In genomic region chr1:109373051-109373593, GRCh38 we compare ENCODE assay signal across 13 cellular contexts. TPM values are rescaled to one million over a fixed set of nuclear protein-coding genes. Genes with fewer than 3 reads are reported as not detected.
DNase-seq lines count a peak whose midpoint lies in the region; ATAC-seq and TF ChIP-seq lines count a peak whose summit lies in the region.
"Had no signal": no experiment of that assay in that cellular context is flagged by ENCODE, and none has a peak within 500 bp of the region (broad histone marks: within the 10 kb centered on the region; RNA-seq: fewer than 3 reads in every experiment).

No MANE protein-coding gene starts in this region.

- ATAC-seq in activated CD4-positive, alpha-beta T cell treated with anti-CD3 and anti-CD28 coated beads for 36 hours, result no peak
- ATAC-seq in lower lobe of right lung (no peak), HG03280 (IDR thresholded peaks at IDR 0.05; ENCODE audit: unreplicated experiment) (no peak), GM21737 (IDR thresholded peaks at IDR 0.05; ENCODE audit: unreplicated experiment) (no peak)
- ATAC-seq: HCT116 had no signal

- H3K27ac ChIP-seq in lower lobe of right lung (peak overlapping the region; percentile 6), transverse colon (peak overlapping the region; percentile 17 to 68 (median 54))

- H3K4me3 ChIP-seq in lower lobe of right lung (no peak overlapping the region), transverse colon (no peak overlapping the region)

- no peak for DNase-seq in activated CD4-positive, alpha-beta T cell treated with anti-CD3 and anti-CD28 coated beads, Interleukin-2, amount 10 ng/mL, durations not matched to agents 7 days and 5 days
- no peak for DNase-seq in activated CD4-positive, alpha-beta T cell treated with anti-CD3 and anti-CD28 coated beads for 36 hours
- DNase-seq in lower lobe of right lung (no peak), transverse colon (peak; percentile 41), NCI-H2029 (lab: John Stamatoyannopoulos, UW) (no peak)
- DNase-seq: activated CD8-positive, alpha-beta memory T cell treated with anti-CD3 and anti-CD28 coated beads, Interleukin-2, amount 50 U/mL, for 4 hours; amniotic stem cell; NCI-H2081 treated with DMSO at 0.1 percent for 48 hours had no signal

- TF ChIP-seq POLR2A in transverse colon (IDR thresholded peaks at IDR 0.05), result no peak

- peaks cover 57% of the 10 kb centered on the region for H3K4me1 Mint-ChIP-seq in activated CD4-positive, alpha-beta T cell treated with anti-CD3 and anti-CD28 coated beads, Interleukin-2, amount 10 ng/mL, durations not matched to agents 7 days and 5 days
- H3K4me1 Mint-ChIP-seq in activated CD4-positive, alpha-beta T cell treated with anti-CD3 and anti-CD28 coated beads for 36 hours, result peaks cover 21% of the 10 kb centered on the region
- peaks cover 33% of the 10 kb centered on the region for H3K4me1 Mint-ChIP-seq in brain

- no peaks in the 10 kb centered on the region for H3K9me3 ChIP-seq in lower lobe of right lung
- no peaks in the 10 kb centered on the region for H3K9me3 ChIP-seq in transverse colon

- peaks cover 2% of the 10 kb centered on the region for H3K27me3 Mint-ChIP-seq in activated CD4-positive, alpha-beta T cell treated with anti-CD3 and anti-CD28 coated beads, Interleukin-2, amount 10 ng/mL, durations not matched to agents 7 days and 5 days
- H3K27me3 Mint-ChIP-seq in activated CD4-positive, alpha-beta T cell treated with anti-CD3 and anti-CD28 coated beads for 36 hours, result peaks cover 10% of the 10 kb centered on the region
- no peaks in the 10 kb centered on the region for H3K27me3 Mint-ChIP-seq in brain

- H3K27me3 ChIP-seq in lower lobe of right lung (ENCODE audit: low read depth) (no peaks in the 10 kb centered on the region), transverse colon (no peaks in the 10 kb centered on the region)

- H3K4me1 ChIP-seq in lower lobe of right lung, result peaks cover 48% of the 10 kb centered on the region
- peaks cover 3 to 45% (median 17%) of the 10 kb centered on the region in 4 donors for H3K4me1 ChIP-seq in transverse colon

- H3K36me3 ChIP-seq in lower lobe of right lung (no peaks in the 10 kb centered on the region), transverse colon (no peaks in the 10 kb centered on the region)

- no peak overlapping the region for H3K4me3 Mint-ChIP-seq in activated CD4-positive, alpha-beta T cell treated with anti-CD3 and anti-CD28 coated beads, Interleukin-2, amount 10 ng/mL, durations not matched to agents 7 days and 5 days
- H3K4me3 Mint-ChIP-seq in activated CD4-positive, alpha-beta T cell treated with anti-CD3 and anti-CD28 coated beads for 36 hours, result no peak overlapping the region
- H3K4me3 Mint-ChIP-seq in brain, result no peak overlapping the region
- H3K4me3 Mint-ChIP-seq: memory B cell had no signal

- H3K9me3 Mint-ChIP-seq in activated CD4-positive, alpha-beta T cell treated with anti-CD3 and anti-CD28 coated beads, Interleukin-2, amount 10 ng/mL, durations not matched to agents 7 days and 5 days, result no peaks in the 10 kb centered on the region
- H3K9me3 Mint-ChIP-seq in activated CD4-positive, alpha-beta T cell treated with anti-CD3 and anti-CD28 coated beads for 36 hours (ENCODE audit: low read depth), result no peaks in the 10 kb centered on the region
- peaks cover 0 to 11% (median 7%) of the 10 kb centered on the region in 5 experiments for H3K9me3 Mint-ChIP-seq in brain

- no peak for TF ChIP-seq CTCF in brain (conservative IDR thresholded peaks at IDR 0.05)
- TF ChIP-seq CTCF in lower lobe of right lung (IDR thresholded peaks at IDR 0.05), result no peak
- TF ChIP-seq CTCF in transverse colon (IDR thresholded peaks at IDR 0.05), result no peak

- CTCF ChIA-PET in activated CD4-positive, alpha-beta T cell treated with anti-CD3 and anti-CD28 coated beads, Interleukin-2, amount 10 ng/mL, durations not matched to agents 7 days and 5 days (lab: Charles Lee), result interaction anchor here (0.7 to 2.2 kb wide), 7 partner anchors 11 to 164 kb away, joined by 3 to 5 read pairs (median 3); partner anchors contain the start of gene SORT1
- CTCF ChIA-PET in activated CD4-positive, alpha-beta T cell treated with anti-CD3 and anti-CD28 coated beads for 36 hours (lab: Charles Lee), result interaction anchor here (0.6 kb wide), 1 partner anchor 124 kb away, joined by 3 read pairs; no protein-coding TSS in a partner anchor

- 31 to 38% methylated on average over 7 of the region's 7 CpGs for WGBS in transverse colon (ENCODE audit: low coverage in 1 of 2), 2 donors

- TF ChIP-seq EP300 in transverse colon (IDR thresholded peaks at IDR 0.05; ENCODE audit: low read depth), result no peak

- in situ Hi-C loops in transverse colon (cut with MboI; ENCODE audit: low pct_ligation_motif_present in 1 of 4, low pct_unique_long_range_greater_than_20kb in 1 of 4, low sequenced_read_pairs in 3 of 4), result no loop called here

- POLR2A ChIA-PET in activated CD4-positive, alpha-beta T cell treated with anti-CD3 and anti-CD28 coated beads, Interleukin-2, amount 10 ng/mL, durations not matched to agents 7 days and 5 days (lab: Charles Lee), result no interaction called here
- POLR2A ChIA-PET in activated CD4-positive, alpha-beta T cell treated with anti-CD3 and anti-CD28 coated beads for 36 hours (lab: Charles Lee), result no interaction called here

- peaks cover 3% of the 10 kb centered on the region for H3K36me3 Mint-ChIP-seq in activated CD4-positive, alpha-beta T cell treated with anti-CD3 and anti-CD28 coated beads, Interleukin-2, amount 10 ng/mL, durations not matched to agents 7 days and 5 days (ENCODE audit: low read depth)
- H3K36me3 Mint-ChIP-seq in activated CD4-positive, alpha-beta T cell treated with anti-CD3 and anti-CD28 coated beads for 36 hours (ENCODE audit: low read depth), result no peaks in the 10 kb centered on the region
- H3K36me3 Mint-ChIP-seq in brain, result peaks cover 27% of the 10 kb centered on the region
- H3K36me3 Mint-ChIP-seq: memory B cell had no signal

- H3K27ac Mint-ChIP-seq in activated CD4-positive, alpha-beta T cell treated with anti-CD3 and anti-CD28 coated beads, Interleukin-2, amount 10 ng/mL, durations not matched to agents 7 days and 5 days, result peak overlapping the region; percentile 12
- no peak overlapping the region for H3K27ac Mint-ChIP-seq in activated CD4-positive, alpha-beta T cell treated with anti-CD3 and anti-CD28 coated beads for 36 hours
- peak overlapping the region in 3 of 5 experiments; percentile 40 to 90 (median 42) for H3K27ac Mint-ChIP-seq in brain
- H3K27ac Mint-ChIP-seq: memory B cell had no signal

- intact Hi-C loops in activated CD4-positive, alpha-beta T cell treated with anti-CD3 and anti-CD28 coated beads for 36 hours (cut with DNase I, micrococcal nuclease), result no loop called here
- intact Hi-C loops in lower lobe of right lung (cut with DNase I), result no loop called here
- intact Hi-C loops in transverse colon (cut with DNase I; ENCODE audit: low total_unique reads), result no loop called here

RNA-seq across cellular contexts. Expression of gene SORT1, which starts 24.6 kb away (rescaled TPM):
- total RNA-seq in activated CD4-positive, alpha-beta T cell treated with anti-CD3 and anti-CD28 coated beads, Interleukin-2, amount 10 ng/mL, durations not matched to agents 7 days and 5 days, result 1 to 10 TPM; 1.5 to 1.9 TPM
- total RNA-seq in activated CD4-positive, alpha-beta T cell treated with anti-CD3 and anti-CD28 coated beads for 36 hours, result under 1 TPM; 0.39 to 0.55 TPM
- polyA plus RNA-seq in brain (ENCODE audit: insufficient read depth, low read depth, low replicate concordance), result 107 TPM
- total RNA-seq in lower lobe of right lung (178 TPM), transverse colon (10 to 100 TPM; 53.5 to 79.3 (median 66.2) TPM)

RNA-seq across cellular contexts. Expression of gene PSMA5, which starts 53.1 kb away (rescaled TPM):
- total RNA-seq in activated CD4-positive, alpha-beta T cell treated with anti-CD3 and anti-CD28 coated beads, Interleukin-2, amount 10 ng/mL, durations not matched to agents 7 days and 5 days, result 100 to 1,000 TPM; 157 to 174 TPM
- total RNA-seq in activated CD4-positive, alpha-beta T cell treated with anti-CD3 and anti-CD28 coated beads for 36 hours, result 100 to 1,000 TPM; 151 to 249 TPM
- polyA plus RNA-seq in brain (ENCODE audit: insufficient read depth, low read depth, low replicate concordance), result 48.5 TPM
- total RNA-seq in lower lobe of right lung, result 55.4 TPM
- 10 to 100 TPM; 28.4 to 41.8 (median 33.3) TPM for total RNA-seq in transverse colon

Comparison
In these comparisons a context has a peak if more than half of its experiments do, and no peak if none do; other contexts are left out.
1. RNA of gene SORT1, which starts 24.6 kb away (total RNA-seq): 178 TPM in lower lobe of right lung (single experiment) and 53.5 to 79.3 TPM in transverse colon; 1.5 to 1.9 TPM in activated CD4-positive, alpha-beta T cell treated with anti-CD3 and anti-CD28 coated beads, Interleukin-2, amount 10 ng/mL, durations not matched to agents 7 days and 5 days and 0.39 to 0.55 TPM in activated CD4-positive, alpha-beta T cell treated with anti-CD3 and anti-CD28 coated beads for 36 hours; every median in the first group is over 10 times any median in the second.